Comparison of ENCODE assay signal across 8 cellular contexts in the genomic region with DNA sequence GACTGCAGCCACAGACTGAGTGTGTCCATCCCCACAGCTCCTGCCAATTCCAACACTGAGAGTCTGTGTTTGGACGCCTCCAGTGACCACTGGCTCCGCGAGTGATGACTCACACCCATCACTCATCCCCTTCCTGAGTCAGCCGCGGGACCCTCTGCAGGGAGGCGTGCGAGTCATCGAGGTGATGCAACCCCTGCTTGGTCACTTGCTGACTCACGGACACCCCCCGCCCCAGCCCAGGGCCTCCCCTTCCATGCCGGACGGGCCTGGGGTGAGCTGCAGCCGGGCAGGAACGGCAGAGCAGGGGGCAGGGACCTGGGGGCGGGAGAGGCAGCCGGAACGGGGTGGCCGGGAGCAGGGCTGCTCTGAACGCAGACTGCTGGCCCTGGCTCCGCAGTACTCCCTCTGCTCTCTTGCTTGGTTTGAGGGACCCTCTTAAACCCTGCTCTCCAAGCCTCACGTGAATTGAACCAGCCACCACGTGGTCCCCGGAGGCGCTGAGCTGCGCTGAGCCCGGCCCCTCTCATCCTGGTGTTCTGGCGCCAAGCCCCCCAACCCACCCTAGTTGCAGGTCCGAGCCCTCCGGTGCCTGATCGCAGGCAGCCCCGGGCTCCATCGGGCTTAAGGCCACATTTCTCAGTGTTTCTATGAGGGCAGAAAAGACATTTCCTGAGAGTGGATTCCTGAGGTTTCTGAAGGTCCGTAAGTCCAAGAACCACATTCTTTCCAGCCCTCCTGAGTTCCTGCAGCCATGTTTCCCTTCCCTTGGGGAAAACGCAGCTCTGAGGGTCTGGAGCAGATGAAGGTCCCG. TPM values are rescaled to one million over a fixed set of nuclear protein-coding genes. Genes with fewer than 3 reads are reported as not detected.
A peak's percentile ranks its signal among the peaks of the same experiment; 100 is the strongest.
DNase-seq lines count a peak whose midpoint lies in the region; ATAC-seq, FAIRE-seq and TF ChIP-seq lines count a peak whose summit lies in the region.

No MANE protein-coding gene starts in this region.

- TF ChIP-seq CTCF in bronchial epithelial cell (IDR thresholded peaks at IDR 0.05; ENCODE audit: insufficient read depth, low read length, severe bottlenecking), result no peak

- peak; percentile 95 for FAIRE-seq in bronchial epithelial cell (lab: Jason Lieb, UNC)

- H3K36me3 ChIP-seq in bronchial epithelial cell (ENCODE audit: control insufficient read depth, insufficient read depth, low read length), result no peaks in the 10 kb centered on the region

- no peak overlapping the region for H3K4me3 ChIP-seq in bronchial epithelial cell (ENCODE audit: low read depth, low read length)

- ATAC-seq in HG02884 (IDR thresholded peaks at IDR 0.05; ENCODE audit: unreplicated experiment), result no peak
- ATAC-seq in GM21529 (IDR thresholded peaks at IDR 0.05; ENCODE audit: unreplicated experiment), result no peak
- ATAC-seq in HG03025 (IDR thresholded peaks at IDR 0.05; ENCODE audit: low FRiP score, unreplicated experiment), result no peak

- no peaks in the 10 kb centered on the region for H3K27me3 ChIP-seq in bronchial epithelial cell (ENCODE audit: control insufficient read depth, insufficient read depth, low read length)

- DNase-seq in DMS53 (lab: John Stamatoyannopoulos, UW) (peak; percentile 93), NCI-H460 (ENCODE audit: extremely low read depth, low read depth) (peak; percentile 96), bronchial epithelial cell (ENCODE audit: low read depth) (peak; percentile 95), kidney tubule cell (ENCODE audit: low spot score) (peak; percentile 99)
- peak; percentile 15 for DNase-seq in stimulated activated CD8-positive, alpha-beta memory T cell treated with anti-CD3 and anti-CD28 coated beads, Interleukin-12 subunit alpha, Interleukin-12 subunit beta, amount 100 ng/mL, for 4 hours (ENCODE audit: low read depth)

RNA-seq across cellular contexts. Expression of gene FGFRL1, which starts 32.4 kb away (rescaled TPM):
- total RNA-seq in NCI-H460 (2014; rRNA removed; shearing (Covaris generic)), result 16.8 and 21.7 TPM in 2 replicates
- polyA plus RNA-seq in NCI-H460 (2014; cell fraction: nucleus; rRNA removed), result 48.2 and 49.5 TPM in 2 replicates
- 14.2 and 14.7 TPM in 2 replicates for total RNA-seq in bronchial epithelial cell

RNA-seq across cellular contexts. Expression of gene SLC26A1, which starts 50.7 kb away (rescaled TPM):
- 0.61 and 1.1 TPM in 2 replicates for total RNA-seq in NCI-H460 (2014; rRNA removed; shearing (Covaris generic))
- 6.9 and 8.6 TPM in 2 replicates for polyA plus RNA-seq in NCI-H460 (2014; cell fraction: nucleus; rRNA removed)
- total RNA-seq in bronchial epithelial cell, result under 0.01 and 0.13 TPM in 2 replicates

RNA-seq across cellular contexts. Expression of gene IDUA, which starts 57.0 kb away (rescaled TPM):
- 6.9 and 8.9 TPM in 2 replicates for total RNA-seq in NCI-H460 (2014; rRNA removed; shearing (Covaris generic))
- 34.5 and 61.2 TPM in 2 replicates for polyA plus RNA-seq in NCI-H460 (2014; cell fraction: nucleus; rRNA removed)
- 2.6 and 4.2 TPM in 2 replicates for total RNA-seq in bronchial epithelial cell

Comparison
In these comparisons a context has a peak if more than half of its experiments do, and no peak if none do; other contexts are left out.
1. DNase-seq: peak in every context shown above with its lines; median percentile 99 in kidney tubule cell; 96 in NCI-H460; 95 in bronchial epithelial cell; 93 in DMS53; 15 in stimulated activated CD8-positive, alpha-beta memory T cell treated with anti-CD3 and anti-CD28 coated beads, Interleukin-12 subunit alpha, Interleukin-12 subunit beta, amount 100 ng/mL, for 4 hours.